28 cellular contexts compared by ENCODE assay signal in the genomic region with DNA sequence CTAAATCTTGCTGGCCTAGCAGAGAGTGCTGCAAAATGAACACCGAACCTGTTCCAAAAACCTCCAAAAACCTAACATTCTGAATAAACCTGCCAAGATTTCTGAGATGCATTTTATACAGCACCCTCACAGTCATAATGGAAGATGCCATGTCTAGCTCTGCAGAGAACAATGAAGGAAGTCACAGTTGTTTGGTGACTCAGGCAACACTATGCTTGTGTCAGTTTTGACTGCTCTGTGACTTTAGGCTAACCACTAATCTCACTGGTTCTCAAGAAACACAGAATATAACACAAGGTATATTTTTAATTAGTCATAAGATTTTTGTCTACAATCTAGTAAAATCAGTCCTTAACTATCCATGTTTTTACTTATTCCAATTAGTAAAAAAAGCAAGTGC.
DNase-seq lines count a peak whose midpoint lies in the region; ATAC-seq and TF ChIP-seq lines count a peak whose summit lies in the region.
"Had no signal": no experiment of that assay in that cellular context is flagged by ENCODE, and none has a peak within 500 bp of the region (broad histone marks: within the 10 kb centered on the region; RNA-seq: fewer than 3 reads in every experiment).

No MANE protein-coding gene starts in this region.

- H3K36me3 Mint-ChIP-seq in activated T-helper 17 cell treated with anti-CD3 and anti-CD28 coated beads, Interleukin-2, amount 50 U/mL, for 72 hours (ENCODE audit: low read depth): no peaks in the 10 kb centered on the region
- H3K36me3 Mint-ChIP-seq in progenitor cell of endocrine pancreas (ENCODE audit: insufficient read depth): peaks cover 2% of the 10 kb centered on the region
- H3K36me3 Mint-ChIP-seq: CD8-positive, alpha-beta T cell; stimulated activated memory B cell treated with anti-CD40 and anti-IgM and Interleukin-4, amounts not matched to agents 10 μg/mL and 1 μg/mL and 100 μg/mL, for 72 hours; T-cell had no signal

- H3K79me2 ChIP-seq in MM.1S (ENCODE audit: low read length): no peaks in the 10 kb centered on the region

- no peak for TF ChIP-seq EP300 in ovary (IDR thresholded peaks at IDR 0.05)

- TF ChIP-seq CTCF in progenitor cell of endocrine pancreas (IDR thresholded peaks at IDR 0.05; ENCODE audit: unreplicated experiment): no peak
- TF ChIP-seq CTCF in ovary (IDR thresholded peaks at IDR 0.05): no peak
- no peak for TF ChIP-seq CTCF in MM.1S (IDR thresholded peaks at IDR 0.05; ENCODE audit: low read length)

- TF ChIP-seq POLR2A in ovary (IDR thresholded peaks at IDR 0.05): no peak

- H3K9me3 Mint-ChIP-seq in activated T-helper 17 cell treated with anti-CD3 and anti-CD28 coated beads, Interleukin-2, amount 50 U/mL, for 72 hours: no peaks in the 10 kb centered on the region
- no peaks in the 10 kb centered on the region for H3K9me3 Mint-ChIP-seq in progenitor cell of endocrine pancreas (ENCODE audit: low read depth)
- H3K9me3 Mint-ChIP-seq: activated naive CD4-positive, alpha-beta T cell treated with anti-CD3 and anti-CD28 coated beads for 36 hours; activated T-cell treated with anti-CD3 and anti-CD28 coated beads, Interleukin-2, amount 50 U/mL, for 4 hours; CD8-positive, alpha-beta T cell; stimulated activated memory B cell treated with anti-CD40 and anti-IgM and Interleukin-4, amounts not matched to agents 10 μg/mL and 1 μg/mL and 100 μg/mL, for 72 hours had no signal

- intact Hi-C loops in ovary (cut with DNase I): no loop called here

- H3K27ac ChIP-seq in ovary: no peak overlapping the region
- H3K27ac ChIP-seq in MM.1S (ENCODE audit: low read length): no peak overlapping the region
- H3K27ac ChIP-seq: GM23248, HL-60, SJSA1, spleen, upper lobe of right lung had no signal

- peaks cover 10% of the 10 kb centered on the region for H3F3A ChIP-seq in MM.1S (ENCODE audit: insufficient read depth, low read length)

- H3K27ac Mint-ChIP-seq in activated T-helper 17 cell treated with anti-CD3 and anti-CD28 coated beads, Interleukin-2, amount 50 U/mL, for 72 hours: no peak overlapping the region
- peak overlapping the region; percentile 16 for H3K27ac Mint-ChIP-seq in progenitor cell of endocrine pancreas
- H3K27ac Mint-ChIP-seq: activated naive CD4-positive, alpha-beta T cell treated with anti-CD3 and anti-CD28 coated beads for 36 hours; CD8-positive, alpha-beta T cell; stimulated activated memory B cell treated with anti-CD40 and anti-IgM and Interleukin-4, amounts not matched to agents 10 μg/mL and 1 μg/mL and 100 μg/mL, for 72 hours; T-cell had no signal

- no peaks in the 10 kb centered on the region for H3K4me1 ChIP-seq in ovary (ENCODE audit: insufficient read depth)
- peaks cover 10% of the 10 kb centered on the region for H3K4me1 ChIP-seq in MM.1S (ENCODE audit: low read length)
- H3K4me1 ChIP-seq: SJSA1, spleen, upper lobe of right lung had no signal

- ATAC-seq in HG03196 (IDR thresholded peaks at IDR 0.05; ENCODE audit: unreplicated experiment): peak; percentile 46
- peak; percentile 55 for ATAC-seq in activated T-helper 17 cell treated with anti-CD3 and anti-CD28 coated beads, Interleukin-2, amount 50 U/mL, for 72 hours (replicated peaks)
- ATAC-seq: CD8-positive, alpha-beta T cell; stimulated activated memory B cell treated with anti-CD40 and anti-IgM and Interleukin-4, amounts not matched to agents 10 μg/mL and 1 μg/mL and 100 μg/mL, for 72 hours; T-cell; upper lobe of right lung had no signal

- H3K27me3 ChIP-seq in ovary: no peaks in the 10 kb centered on the region
- H3K27me3 ChIP-seq in MM.1S (replicated peaks; ENCODE audit: insufficient read depth, low read length): no peaks in the 10 kb centered on the region
- H3K27me3 ChIP-seq: spleen, upper lobe of right lung had no signal

- H3K27me3 Mint-ChIP-seq in activated T-helper 17 cell treated with anti-CD3 and anti-CD28 coated beads, Interleukin-2, amount 50 U/mL, for 72 hours: no peaks in the 10 kb centered on the region
- no peaks in the 10 kb centered on the region for H3K27me3 Mint-ChIP-seq in progenitor cell of endocrine pancreas
- H3K27me3 Mint-ChIP-seq: stimulated activated memory B cell treated with anti-CD40 and anti-IgM and Interleukin-4, amounts not matched to agents 10 μg/mL and 1 μg/mL and 100 μg/mL, for 72 hours; T-cell had no signal

- H3K9me3 ChIP-seq in ovary (no peaks in the 10 kb centered on the region), MM.1S (replicated peaks; ENCODE audit: insufficient read depth, low read length) (no peaks in the 10 kb centered on the region)
- H3K9me3 ChIP-seq: SJSA1, spleen, upper lobe of right lung had no signal

- no peak overlapping the region for H3K9ac ChIP-seq in MM.1S (ENCODE audit: low read length)
- H3K9ac ChIP-seq: GM23248 had no signal

- H3K4me3 Mint-ChIP-seq in activated T-helper 17 cell treated with anti-CD3 and anti-CD28 coated beads, Interleukin-2, amount 50 U/mL, for 72 hours: no peak overlapping the region
- H3K4me3 Mint-ChIP-seq in progenitor cell of endocrine pancreas (ENCODE audit: low read depth): no peak overlapping the region
- H3K4me3 Mint-ChIP-seq: activated naive CD4-positive, alpha-beta T cell treated with anti-CD3 and anti-CD28 coated beads for 36 hours; activated T-cell treated with anti-CD3 and anti-CD28 coated beads, Interleukin-2, amount 50 U/mL, for 4 hours; CD8-positive, alpha-beta T cell; stimulated activated memory B cell treated with anti-CD40 and anti-IgM and Interleukin-4, amounts not matched to agents 10 μg/mL and 1 μg/mL and 100 μg/mL, for 72 hours; T-cell had no signal

- 91 to 97% (median 94%) methylated on average over 1 of the region's 1 CpG for WGBS in ovary, 3 donors

- no peak overlapping the region for H2AFZ ChIP-seq in MM.1S (ENCODE audit: low read length)
- H2AFZ ChIP-seq: GM23248 had no signal

- DNase-seq in NCI-H146 (lab: John Stamatoyannopoulos, UW): peak; percentile 40
- DNase-seq in NCI-H146 treated with DMSO at 0.1 percent for 48 hours (lab: John Stamatoyannopoulos, UW; ENCODE audit: unreplicated experiment): no peak
- DNase-seq in progenitor cell of endocrine pancreas (ENCODE audit: low spot score, unreplicated experiment): no peak
- DNase-seq in activated effector memory CD4-positive, alpha-beta T cell treated with anti-CD3 and anti-CD28 coated beads, Interleukin-2, amount 50 U/mL, for 16 hours: no peak
- no peak for DNase-seq in ovary
- DNase-seq in MM.1S: no peak
- DNase-seq: 8988T; activated naive CD4-positive, alpha-beta T cell treated with anti-CD3 and anti-CD28 coated beads for 36 hours; activated T-cell treated with anti-CD3 and anti-CD28 coated beads, Interleukin-2, amount 50 U/mL, for 4 hours; AML-193; amniotic stem cell; CD8-positive, alpha-beta T cell; DMS79; foreskin fibroblast; GM23248; NCI-H1105; NCI-H2107; NCI-H510A; retina; spleen; stimulated activated CD4-positive, alpha-beta T cell treated with anti-CD3 and anti-CD28 coated beads, Interleukin-2, amount 100 ng/mL, for 48 hours; T-cell; upper lobe of right lung had no signal

- H3K9me2 ChIP-seq in MM.1S (replicated peaks; ENCODE audit: insufficient read depth, low read length): no peaks in the 10 kb centered on the region

- no peaks in the 10 kb centered on the region for H4K20me1 ChIP-seq in MM.1S (ENCODE audit: insufficient read depth, low read length)

- no peaks in the 10 kb centered on the region for H3K4me1 Mint-ChIP-seq in activated T-helper 17 cell treated with anti-CD3 and anti-CD28 coated beads, Interleukin-2, amount 50 U/mL, for 72 hours
- peaks cover 18% of the 10 kb centered on the region for H3K4me1 Mint-ChIP-seq in progenitor cell of endocrine pancreas (ENCODE audit: low read depth)
- H3K4me1 Mint-ChIP-seq: stimulated activated memory B cell treated with anti-CD40 and anti-IgM and Interleukin-4, amounts not matched to agents 10 μg/mL and 1 μg/mL and 100 μg/mL, for 72 hours; T-cell had no signal

- H3K4me3 ChIP-seq in ovary (no peak overlapping the region), MM.1S (ENCODE audit: low read length) (no peak overlapping the region)
- H3K4me3 ChIP-seq: GM23248, SJSA1, spleen, upper lobe of right lung had no signal

- H3K4me2 ChIP-seq in MM.1S (ENCODE audit: low read depth, low read length): no peak overlapping the region

- no peaks in the 10 kb centered on the region for H3K36me3 ChIP-seq in ovary
- H3K36me3 ChIP-seq in MM.1S (replicated peaks; ENCODE audit: insufficient read depth, low read length): no peaks in the 10 kb centered on the region
- H3K36me3 ChIP-seq: SJSA1, spleen, upper lobe of right lung had no signal
